21 cellular contexts compared by ENCODE assay signal in genomic region chr9:71254592-71255277, GRCh38.
"Had no signal": no experiment of that assay in that cellular context is flagged by ENCODE, and none has a peak within 500 bp of the region (broad histone marks: within the 10 kb centered on the region; RNA-seq: fewer than 3 reads in every experiment).

No MANE protein-coding gene starts in this region.

- H3K4me1 ChIP-seq: SJSA1 had no signal

- DNase-seq: IMR-90, Karpas-422, KG1, MG63, NCI-H1092 treated with DMSO at 0.1 percent for 48 hours, NCI-H1436, NCI-H187, NCI-H2029, NCI-H2081 treated with DMSO at 0.1 percent for 48 hours, NCI-H526 treated with DMSO at 0.1 percent for 48 hours, NCI-H748 treated with DMSO at 0.1 percent for 48 hours, Right ventricle myocardium superior, RPMI8226, SIG-M5, SW 1271, T-cell had no signal

- H3K4me3 ChIP-seq: MG63, SJSA1, SK-N-MC had no signal

- H3K27me3 ChIP-seq: MG63, SJSA1 had no signal

- H3K9me3 ChIP-seq: MG63, SJSA1 had no signal

- H3K27ac ChIP-seq: HL-60, SJSA1, SK-N-MC had no signal

- H3K36me3 ChIP-seq: MG63, SJSA1 had no signal

- ATAC-seq: T-cell had no signal

- FAIRE-seq: HTR-8/SVneo, RCC 7860 had no signal
